In genomic region chr1:209931141-209931540, GRCh38 we compare ENCODE assay signal across 19 cellular contexts. TPM values are rescaled to one million over a fixed set of nuclear protein-coding genes. Genes with fewer than 3 reads are reported as not detected.
"Had no signal": no experiment of that assay in that cellular context is flagged by ENCODE, and none has a peak within 500 bp of the region (broad histone marks: within the 10 kb centered on the region; RNA-seq: fewer than 3 reads in every experiment).

No MANE protein-coding gene starts in this region.

- H3K9me3 Mint-ChIP-seq: mesothelial cell of epicardium had no signal

- H3K36me3 Mint-ChIP-seq: mesothelial cell of epicardium; naive B cell; naive thymus-derived CD8-positive, alpha-beta T cell had no signal

- DNase-seq: dermis blood vessel endothelial cell; dorsolateral prefrontal cortex; effector CD4-positive, alpha-beta T cell; effector memory CD4-positive, alpha-beta T cell; foreskin keratinocyte; heart right ventricle; hippocampal formation; left cardiac atrium; left ventricle myocardium superior; lower lobe of right lung; mesenchymal stem cell; mucosa of descending colon; naive B cell; naive thymus-derived CD8-positive, alpha-beta T cell had no signal

- ATAC-seq: foreskin keratinocyte; gastroesophageal sphincter; heart right ventricle; left cardiac atrium; left lung; left ventricle myocardium superior; lower lobe of right lung; mucosa of descending colon; naive thymus-derived CD8-positive, alpha-beta T cell had no signal

- H3K4me3 Mint-ChIP-seq: mesothelial cell of epicardium; naive B cell; naive thymus-derived CD8-positive, alpha-beta T cell had no signal

- H3K4me1 Mint-ChIP-seq: mesothelial cell of epicardium; naive B cell; naive thymus-derived CD8-positive, alpha-beta T cell had no signal

- H3K27ac Mint-ChIP-seq: mesothelial cell of epicardium; naive B cell; naive thymus-derived CD8-positive, alpha-beta T cell had no signal

RNA-seq across cellular contexts. Expression of gene SYT14, which starts 6.9 kb away (rescaled TPM):
- total RNA-seq: left ventricle myocardium superior; lower lobe of right lung; lung microvascular endothelial cell; mesenteric fat pad; naive thymus-derived CD8-positive, alpha-beta T cell had no signal
- polyA plus RNA-seq: heart right ventricle; naive thymus-derived CD8-positive, alpha-beta T cell had no signal
